ENCODE assay signal across 24 cellular contexts in the genomic region with DNA sequence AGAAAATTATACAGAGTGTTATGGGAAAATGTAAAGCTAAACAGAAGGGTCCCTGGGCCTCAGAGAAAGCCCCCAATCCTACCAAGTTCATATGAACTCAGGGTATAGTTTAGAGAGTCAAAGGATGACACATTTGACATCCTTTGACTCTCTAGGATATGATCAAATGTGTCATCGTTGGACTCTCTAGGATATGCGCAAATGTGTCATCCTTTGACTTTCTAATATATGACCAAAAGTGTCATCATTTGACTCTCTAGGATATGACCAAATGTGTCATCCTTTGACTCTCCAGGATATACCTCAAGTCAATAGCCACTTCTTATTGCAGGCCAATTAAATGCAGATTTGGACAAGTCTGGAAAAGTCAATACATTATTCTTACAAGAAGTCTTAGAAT.
DNase-seq lines count a peak whose midpoint lies in the region; ATAC-seq, FAIRE-seq and TF ChIP-seq lines count a peak whose summit lies in the region.
"Had no signal": no experiment of that assay in that cellular context is flagged by ENCODE, and none has a peak within 500 bp of the region (broad histone marks: within the 10 kb centered on the region; RNA-seq: fewer than 3 reads in every experiment).

No MANE protein-coding gene starts in this region.

- no peak for TF ChIP-seq EP300 in HepG2 (IDR thresholded peaks at IDR 0.05; ENCODE audit: low read depth in 2 of 2, low read length in 2 of 2)
- no peak for TF ChIP-seq EP300 in HepG2 (CRISPR knock-in tag; IDR thresholded peaks at IDR 0.05; ENCODE audit: borderline replicate concordance)
- no peak for TF ChIP-seq EP300 in GM12878 (IDR thresholded peaks at IDR 0.05; ENCODE audit: borderline replicate concordance in 1 of 2, control insufficient read depth in 1 of 2, low read depth in 2 of 2, low read length in 2 of 2)

- H3K36me3 ChIP-seq in HepG2 (replicated peaks in 1 of 2; ENCODE audit: control insufficient read depth in 1 of 2, insufficient read depth in 2 of 2, low read length in 2 of 2) (no peaks in the 10 kb centered on the region), right lobe of liver (no peaks in the 10 kb centered on the region), GM12878 (ENCODE audit: control insufficient read depth in 2 of 2, insufficient read depth in 2 of 2, low read length in 1 of 2) (no peaks in the 10 kb centered on the region)
- H3K36me3 ChIP-seq: BLaER1, HAP-1 had no signal

- RAD21 ChIA-PET in GM12878 (lab: Charles Lee; ENCODE audit: unreplicated experiment), result no interaction called here

- FAIRE-seq in HepG2 (lab: Jason Lieb, UNC), result no peak
- no peak for FAIRE-seq in GM12878 (lab: Jason Lieb, UNC)
- FAIRE-seq: A204.1, GM12892, GM19239, H54 had no signal

- CTCF ChIA-PET in HepG2 (lab: Yijun Ruan, JAX; ENCODE audit: low intra/inter-chr PET ratio, low total read pairs) (no interaction called here), GM12878 (lab: Yijun Ruan, JAX) (no interaction called here)

- POLR2A ChIA-PET in HepG2 (lab: Yijun Ruan, JAX), result no interaction called here
- POLR2A ChIA-PET in GM12878 (lab: Charles Lee), result no interaction called here

- H3K79me2 ChIP-seq in HepG2 (ENCODE audit: insufficient read depth, low read length), result no peaks in the 10 kb centered on the region
- H3K79me2 ChIP-seq in GM12878 (ENCODE audit: control insufficient read depth, insufficient read depth, low read length), result no peaks in the 10 kb centered on the region

- BruUV-seq in HepG2 (replicated peaks; lab: Mats Ljungman, UMichigan) (no TSS peak), GM12878 (replicated peaks; lab: Mats Ljungman, UMichigan) (no TSS peak)

- H3K4me2 ChIP-seq in HepG2 (ENCODE audit: low read depth, low read length) (no peak overlapping the region), GM12878 (ENCODE audit: control insufficient read depth, insufficient read depth) (no peak overlapping the region)
- H3K4me2 ChIP-seq: BLaER1 had no signal

- no peak for TF ChIP-seq CTCF in HepG2 (CRISPR knock-in tag; IDR thresholded peaks at IDR 0.05)
- no peak for TF ChIP-seq CTCF in right lobe of liver (IDR thresholded peaks at IDR 0.05)
- TF ChIP-seq CTCF in GM12878 (IDR thresholded peaks at IDR 0.05 in 2 of 3, conservative IDR thresholded peaks at IDR 0.05 in 1 of 3; ENCODE audit: control insufficient read depth in 2 of 3, extremely low read depth in 1 of 3, insufficient read depth in 1 of 3, low read depth in 3 of 3, low read length in 3 of 3), result no peak
- TF ChIP-seq CTCF in foreskin keratinocyte (conservative IDR thresholded peaks at IDR 0.05), result no peak

- DNase-seq in HepG2 (ENCODE audit: low spot score), result no peak
- no peak for DNase-seq in right lobe of liver
- peak; percentile 15 for DNase-seq in HT1080 (ENCODE audit: low read depth)
- DNase-seq in GM12878 (ENCODE audit: low read depth, low spot score), result no peak
- DNase-seq in foreskin keratinocyte, result no peak
- DNase-seq in posterior cingulate gyrus, result no peak
- DNase-seq: Caco-2; CD4-positive, CD25-positive, alpha-beta regulatory T cell; CD8-positive, alpha-beta T cell; DMS153; DND-41; GF-D8; GOT3; HFFc6 had no signal

- no peaks in the 10 kb centered on the region for H3K4me1 ChIP-seq in HepG2 (ENCODE audit: insufficient read depth, low read length)
- H3K4me1 ChIP-seq in right lobe of liver, result peaks cover 0 to 7% (median 2%) of the 10 kb centered on the region in 4 donors
- no peaks in the 10 kb centered on the region for H3K4me1 ChIP-seq in GM12878 (ENCODE audit: control insufficient read depth, insufficient read depth, low read length)
- H3K4me1 ChIP-seq in foreskin keratinocyte, result no peaks in the 10 kb centered on the region
- H3K4me1 ChIP-seq: BLaER1, HAP-1 had no signal

- SMC1A ChIA-PET in GM12878 (lab: Charles Lee; ENCODE audit: uncharacterized antibody, unreplicated experiment), result no interaction called here

- H3K9me3 ChIP-seq in HepG2 (ENCODE audit: low read length) (no peaks in the 10 kb centered on the region), right lobe of liver (no peaks in the 10 kb centered on the region), GM12878 (replicated peaks; ENCODE audit: control insufficient read depth, insufficient read depth, low read length) (no peaks in the 10 kb centered on the region)
- H3K9me3 ChIP-seq: BLaER1, Caco-2, HAP-1 had no signal

- ATAC-seq in HepG2 (no peak), right lobe of liver (no peak), GM12878 (no peak), foreskin keratinocyte (peak; percentile 10), GM19395 (IDR thresholded peaks at IDR 0.05; ENCODE audit: unreplicated experiment) (no peak), GM19035 (IDR thresholded peaks at IDR 0.05; ENCODE audit: unreplicated experiment) (no peak)
- ATAC-seq: CD8-positive, alpha-beta T cell had no signal

- H3K27ac ChIP-seq in HepG2 (ENCODE audit: extremely low read length, insufficient read depth, low read length) (no peak overlapping the region), right lobe of liver (no peak overlapping the region), GM12878 (ENCODE audit: control insufficient read depth, insufficient read depth) (no peak overlapping the region), foreskin keratinocyte (no peak overlapping the region)
- H3K27ac ChIP-seq: 22Rv1, BLaER1, C4-2B had no signal

- H4K20me1 ChIP-seq in HepG2 (ENCODE audit: insufficient read depth, low read length), result no peaks in the 10 kb centered on the region
- H4K20me1 ChIP-seq in GM12878 (ENCODE audit: control insufficient read depth, insufficient read depth), result no peaks in the 10 kb centered on the region
- H4K20me1 ChIP-seq: BLaER1 had no signal

- H3K27me3 ChIP-seq in HepG2 (ENCODE audit: control insufficient read depth in 1 of 2, insufficient read depth in 2 of 2, low read length in 2 of 2) (no peaks in the 10 kb centered on the region), right lobe of liver (no peaks in the 10 kb centered on the region), GM12878 (replicated peaks in 1 of 2; ENCODE audit: control insufficient read depth in 2 of 2, insufficient read depth in 2 of 2, low read length in 1 of 2) (no peaks in the 10 kb centered on the region), foreskin keratinocyte (no peaks in the 10 kb centered on the region)
- H3K27me3 ChIP-seq: BLaER1 had no signal

- 36% methylated on average over 2 of the region's 2 CpGs for WGBS in HepG2 (ENCODE audit: low lambda C conversion rate)
- 93% methylated on average over 2 of the region's 2 CpGs for WGBS in right lobe of liver (ENCODE audit: insufficient coverage, low coverage, low lambda C conversion rate, missing lambda C conversion rate)
- WGBS in GM12878 (ENCODE audit: insufficient coverage, insufficient replicate concordance, low lambda C conversion rate, missing lambda C conversion rate), result 67% methylated on average over 2 of the region's 2 CpGs

- H2AFZ ChIP-seq in HepG2 (ENCODE audit: low read length), result no peak overlapping the region
- no peak overlapping the region for H2AFZ ChIP-seq in GM12878 (ENCODE audit: control insufficient read depth, low read depth, low read length)

- no peak for TF ChIP-seq POLR2A in HepG2 (IDR thresholded peaks at IDR 0.05; ENCODE audit: insufficient read depth in 1 of 2, low read depth in 2 of 2, low read length in 2 of 2)
- TF ChIP-seq POLR2A in right lobe of liver (IDR thresholded peaks at IDR 0.05), result no peak
- no peak for TF ChIP-seq POLR2A in GM12878 (IDR thresholded peaks at IDR 0.05; ENCODE audit: low read depth, low read length)

- H3K4me3 ChIP-seq in HepG2 (replicated peaks in 1 of 3; ENCODE audit: insufficient read depth in 1 of 3, low read depth in 2 of 3, low read length in 3 of 3) (no peak overlapping the region), right lobe of liver (no peak overlapping the region), GM12878 (no peak overlapping the region)
- H3K4me3 ChIP-seq: BLaER1, HAP-1 had no signal

- H3K9ac ChIP-seq in HepG2 (ENCODE audit: insufficient read depth, low read depth, low read length), result no peak overlapping the region
- no peak overlapping the region for H3K9ac ChIP-seq in GM12878 (ENCODE audit: control insufficient read depth, insufficient read depth, low read length)
- H3K9ac ChIP-seq: BLaER1 had no signal

- in situ Hi-C loops in HepG2 (cut with HindIII; ENCODE audit: extremely low pct_ligation_motif_present, low pct_unique_long_range_greater_than_20kb), result no loop called here
- in situ Hi-C loops in GM12878 (cut with MboI), result no loop called here

- TF ChIP-seq RAD21 in HepG2 (CRISPR knock-in tag; IDR thresholded peaks at IDR 0.05) (no peak), GM12878 (IDR thresholded peaks at IDR 0.05; ENCODE audit: insufficient read depth, low read depth, low read length) (no peak)

- intact Hi-C loops in HepG2 (cut with micrococcal nuclease; ENCODE audit: unreplicated experiment), result no loop called here
- intact Hi-C loops in right lobe of liver (cut with DNase I), result no loop called here
- intact Hi-C loops in GM12878 (cut with micrococcal nuclease; ENCODE audit: unreplicated experiment), result no loop called here
- intact Hi-C loops in posterior cingulate gyrus (cut with DNase I), result no loop called here

TF ChIP-seq in HepG2, 621 proteins besides CTCF, POLR2A, EP300 and RAD21 (continues in another document):
- no peak for TF ChIP-seq FOXC1 (CRISPR knock-in tag; IDR thresholded peaks at IDR 0.05; ENCODE audit: borderline replicate concordance)
- TF ChIP-seq, protein P1, sequence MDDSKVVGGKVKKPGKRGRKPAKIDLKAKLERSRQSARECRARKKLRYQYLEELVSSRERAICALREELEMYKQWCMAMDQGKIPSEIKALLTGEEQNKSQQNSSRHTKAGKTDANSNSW (CRISPR knock-in tag; IDR thresholded peaks at IDR 0.05; ENCODE audit: borderline replicate concordance), result no peak

TF ChIP-seq in GM12878, 131 proteins besides CTCF, POLR2A, EP300 and RAD21:
- TF ChIP-seq, protein P2, sequence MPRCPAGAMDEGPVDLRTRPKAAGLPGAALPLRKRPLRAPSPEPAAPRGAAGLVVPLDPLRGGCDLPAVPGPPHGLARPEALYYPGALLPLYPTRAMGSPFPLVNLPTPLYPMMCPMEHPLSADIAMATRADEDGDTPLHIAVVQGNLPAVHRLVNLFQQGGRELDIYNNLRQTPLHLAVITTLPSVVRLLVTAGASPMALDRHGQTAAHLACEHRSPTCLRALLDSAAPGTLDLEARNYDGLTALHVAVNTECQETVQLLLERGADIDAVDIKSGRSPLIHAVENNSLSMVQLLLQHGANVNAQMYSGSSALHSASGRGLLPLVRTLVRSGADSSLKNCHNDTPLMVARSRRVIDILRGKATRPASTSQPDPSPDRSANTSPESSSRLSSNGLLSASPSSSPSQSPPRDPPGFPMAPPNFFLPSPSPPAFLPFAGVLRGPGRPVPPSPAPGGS (IDR thresholded peaks at IDR 0.05; ENCODE audit: borderline replicate concordance, insufficient read depth, low read depth, low read length, poor library complexity, severe bottlenecking), result peak; percentile 63
- TF ChIP-seq SMC3 (IDR thresholded peaks at IDR 0.05; ENCODE audit: borderline replicate concordance, low read length), result no peak
